8 cellular contexts compared by ENCODE assay signal in genomic region chr4:55668449-55668848, GRCh38. TPM values are rescaled to one million over a fixed set of nuclear protein-coding genes. Genes with fewer than 3 reads are reported as not detected.
"Had no signal": no experiment of that assay in that cellular context is flagged by ENCODE, and none has a peak within 500 bp of the region (broad histone marks: within the 10 kb centered on the region; RNA-seq: fewer than 3 reads in every experiment).

No MANE protein-coding gene starts in this region.

- H3K9me3 Mint-ChIP-seq: H9 had no signal

- H3K9ac ChIP-seq: KMS-11 had no signal

- H3K4me2 ChIP-seq: KMS-11 had no signal

- FAIRE-seq: H54, HTR-8/SVneo had no signal

- H3K27ac Mint-ChIP-seq: H9 had no signal

- DNase-seq: GOT3, H9, HCEC 1CT, IMR-90, KBM-7 had no signal

- H3K4me3 Mint-ChIP-seq: H9 had no signal

- H3K27ac ChIP-seq: KMS-11 had no signal

RNA-seq across cellular contexts. Expression of gene NMU, which starts 32.4 kb away (rescaled TPM):
- total RNA-seq: IMR-90 had no signal
- polyA plus RNA-seq: IMR-90 had no signal
